20 cellular contexts compared by ENCODE assay signal in genomic region chr18:44590976-44591375, GRCh38.
DNase-seq lines count a peak whose midpoint lies in the region; ATAC-seq and TF ChIP-seq lines count a peak whose summit lies in the region.
"Had no signal": no experiment of that assay in that cellular context is flagged by ENCODE, and none has a peak within 500 bp of the region (broad histone marks: within the 10 kb centered on the region; RNA-seq: fewer than 3 reads in every experiment).

No MANE protein-coding gene starts in this region.

- H3K9ac ChIP-seq in SK-N-SH (no peak overlapping the region), trophoblast cell (ENCODE audit: low read length) (no peak overlapping the region)
- H3K9ac ChIP-seq: BLaER1 had no signal

- no peak for TF ChIP-seq POLR2A in vagina (IDR thresholded peaks at IDR 0.05)

- DNase-seq in SK-N-SH, result no peak
- peak; percentile 84 for DNase-seq in fibroblast of peridontal ligament (ENCODE audit: extremely low read depth)
- DNase-seq in trophoblast cell, result no peak
- DNase-seq in vagina (ENCODE audit: extremely low spot score in 2 of 2), result no peak
- DNase-seq in stimulated activated effector memory CD8-positive, alpha-beta T cell treated with anti-CD3 and anti-CD28 coated beads, Interleukin-12 subunit alpha, Interleukin-12 subunit beta, amount 100 ng/mL, for 72 hours (ENCODE audit: low spot score in 2 of 2), result no peak
- no peak for DNase-seq in activated naive CD4-positive, alpha-beta T cell (lab: John Stamatoyannopoulos, UW)
- DNase-seq: CD8-positive, alpha-beta T cell; DMS79; HCEC 1CT; MV-4-11; NCI-H1436 treated with DMSO at 0.1 percent for 48 hours; NCI-H2029 treated with DMSO at 0.1 percent for 48 hours; NCI-H2171 treated with DMSO at 0.1 percent for 48 hours; NCI-H748 treated with DMSO at 0.1 percent for 48 hours; OCI-M1 had no signal

- H4K8ac ChIP-seq in trophoblast cell (ENCODE audit: low read depth, low read length), result no peak overlapping the region

- H3K36me3 Mint-ChIP-seq in stimulated activated effector memory CD8-positive, alpha-beta T cell treated with anti-CD3 and anti-CD28 coated beads, Interleukin-12 subunit alpha, Interleukin-12 subunit beta, amount 100 ng/mL, for 72 hours, result no peaks in the 10 kb centered on the region
- H3K36me3 Mint-ChIP-seq: CD8-positive, alpha-beta T cell had no signal

- H2AFZ ChIP-seq in SK-N-SH (ENCODE audit: low read depth) (no peak overlapping the region), trophoblast cell (ENCODE audit: insufficient read depth, low read length, poor library complexity) (no peak overlapping the region)

- TF ChIP-seq RAD21 in SK-N-SH (IDR thresholded peaks at IDR 0.05; ENCODE audit: low read length), result no peak

- no peaks in the 10 kb centered on the region for H3K9me2 ChIP-seq in SK-N-SH

- no peak for TF ChIP-seq EP300 in SK-N-SH (IDR thresholded peaks at IDR 0.05; ENCODE audit: borderline replicate concordance in 1 of 2, low read depth in 1 of 2, low read length in 1 of 2)

- H3K4me3 ChIP-seq in SK-N-SH (ENCODE audit: low read depth in 2 of 2, low read length in 1 of 2), result no peak overlapping the region
- H3K4me3 ChIP-seq in trophoblast cell (ENCODE audit: low read depth, low read length), result no peak overlapping the region
- H3K4me3 ChIP-seq in vagina, result no peak overlapping the region
- H3K4me3 ChIP-seq: BLaER1, K562 had no signal

- no peaks in the 10 kb centered on the region for H3K4me1 Mint-ChIP-seq in stimulated activated effector memory CD8-positive, alpha-beta T cell treated with anti-CD3 and anti-CD28 coated beads, Interleukin-12 subunit alpha, Interleukin-12 subunit beta, amount 100 ng/mL, for 72 hours

- H3K23ac ChIP-seq in trophoblast cell (ENCODE audit: low read length), result no peak overlapping the region

- H2BK5ac ChIP-seq in trophoblast cell (ENCODE audit: low read depth, low read length, poor library complexity), result no peak overlapping the region

- H4K12ac ChIP-seq in trophoblast cell (ENCODE audit: low read depth, low read length), result no peak overlapping the region

- ATAC-seq in SK-N-SH treated with all-trans-retinoic acid at 6 μM for 48 hours (no peak), HG02970 (IDR thresholded peaks at IDR 0.05; ENCODE audit: low FRiP score, unreplicated experiment) (no peak)
- ATAC-seq in stimulated activated effector memory CD8-positive, alpha-beta T cell treated with anti-CD3 and anti-CD28 coated beads, Interleukin-12 subunit alpha, Interleukin-12 subunit beta, amount 100 ng/mL, for 72 hours, result no peak
- ATAC-seq: CD8-positive, alpha-beta T cell; K562 had no signal

- peaks cover 21% of the 10 kb centered on the region in 2 experiments; a peak in 3 of 4 replicates for H3K4me1 ChIP-seq in SK-N-SH (ENCODE audit: control insufficient read depth in 1 of 2, insufficient read depth in 2 of 2, low read depth in 1 of 2, low read length in 1 of 2)
- H3K4me1 ChIP-seq in trophoblast cell (ENCODE audit: control insufficient read depth in 1 of 2, insufficient read depth in 2 of 2, low read length in 2 of 2), result peaks cover 2 to 3% of the 10 kb centered on the region in 2 experiments
- peaks cover 31% of the 10 kb centered on the region for H3K4me1 ChIP-seq in vagina
- H3K4me1 ChIP-seq: BLaER1 had no signal

- H2BK12ac ChIP-seq in trophoblast cell (ENCODE audit: low read length), result peak overlapping the region; percentile 31

- no peaks in the 10 kb centered on the region for H4K20me1 ChIP-seq in SK-N-SH (ENCODE audit: insufficient read depth)
- H4K20me1 ChIP-seq: BLaER1 had no signal

- no peaks in the 10 kb centered on the region for H3K36me3 ChIP-seq in SK-N-SH (replicated peaks in 1 of 2; ENCODE audit: control insufficient read depth in 1 of 2, insufficient read depth in 2 of 2, low read length in 1 of 2)
- no peaks in the 10 kb centered on the region for H3K36me3 ChIP-seq in trophoblast cell (ENCODE audit: control insufficient read depth in 1 of 2, insufficient read depth in 2 of 2, low read length in 2 of 2)
- no peaks in the 10 kb centered on the region for H3K36me3 ChIP-seq in vagina
- H3K36me3 ChIP-seq: BLaER1 had no signal

- H4K91ac ChIP-seq in trophoblast cell (ENCODE audit: low read depth, low read length), result no peak overlapping the region

- POLR2A ChIA-PET in SK-N-SH (lab: Yijun Ruan, JAX), result no interaction called here

- peaks cover 2% of the 10 kb centered on the region for H3K79me1 ChIP-seq in trophoblast cell (ENCODE audit: low read length)

- H3K4me2 ChIP-seq in SK-N-SH, result no peak overlapping the region; the same call in 1 of the 2 replicates
- no peak overlapping the region for H3K4me2 ChIP-seq in trophoblast cell (ENCODE audit: low read length)
- H3K4me2 ChIP-seq: BLaER1 had no signal

- CTCF ChIA-PET in SK-N-SH (lab: Yijun Ruan, JAX), result no interaction called here

- no peaks in the 10 kb centered on the region for H3K9me3 Mint-ChIP-seq in stimulated activated effector memory CD8-positive, alpha-beta T cell treated with anti-CD3 and anti-CD28 coated beads, Interleukin-12 subunit alpha, Interleukin-12 subunit beta, amount 100 ng/mL, for 72 hours
- H3K9me3 Mint-ChIP-seq: CD8-positive, alpha-beta T cell had no signal

- intact Hi-C loops in vagina (cut with DNase I), result no loop called here

- H3K14ac ChIP-seq in trophoblast cell (ENCODE audit: low read length), result no peak overlapping the region

- no peak overlapping the region for H3K4ac ChIP-seq in trophoblast cell (ENCODE audit: low read depth, low read length)

- H3K79me2 ChIP-seq in SK-N-SH (ENCODE audit: insufficient read depth), result no peaks in the 10 kb centered on the region
- H3K79me2 ChIP-seq in trophoblast cell (ENCODE audit: control insufficient read depth, insufficient read depth, low read length, poor library complexity), result no peaks in the 10 kb centered on the region

- no peak overlapping the region for H3K4me3 Mint-ChIP-seq in stimulated activated effector memory CD8-positive, alpha-beta T cell treated with anti-CD3 and anti-CD28 coated beads, Interleukin-12 subunit alpha, Interleukin-12 subunit beta, amount 100 ng/mL, for 72 hours
- H3K4me3 Mint-ChIP-seq: CD8-positive, alpha-beta T cell had no signal

- peaks cover 5% of the 10 kb centered on the region for H3F3A ChIP-seq in SK-N-SH (replicated peaks; ENCODE audit: insufficient read depth)

- H3K27ac ChIP-seq in SK-N-SH (ENCODE audit: low read depth in 2 of 2, low read length in 1 of 2) (peak overlapping the region; percentile 34 to 85; a peak in 2 of 4 replicates), trophoblast cell (ENCODE audit: low read depth, low read length) (no peak overlapping the region), vagina (peak overlapping the region; percentile 50)
- H3K27ac ChIP-seq: 22Rv1, BLaER1 had no signal

- no peak overlapping the region for H3K18ac ChIP-seq in trophoblast cell (ENCODE audit: low read length)

- H2BK120ac ChIP-seq in trophoblast cell (ENCODE audit: insufficient read depth, low read length, poor library complexity), result no peak overlapping the region

- H3K9me3 ChIP-seq in SK-N-SH (no peaks in the 10 kb centered on the region), trophoblast cell (ENCODE audit: insufficient read depth, low read depth, low read length) (no peaks in the 10 kb centered on the region), vagina (no peaks in the 10 kb centered on the region)
- H3K9me3 ChIP-seq: BLaER1 had no signal

- H3K27ac Mint-ChIP-seq in stimulated activated effector memory CD8-positive, alpha-beta T cell treated with anti-CD3 and anti-CD28 coated beads, Interleukin-12 subunit alpha, Interleukin-12 subunit beta, amount 100 ng/mL, for 72 hours, result no peak overlapping the region
- H3K27ac Mint-ChIP-seq: CD8-positive, alpha-beta T cell had no signal

- no peaks in the 10 kb centered on the region for H3K27me3 ChIP-seq in SK-N-SH (ENCODE audit: insufficient read depth)
- H3K27me3 ChIP-seq in trophoblast cell (ENCODE audit: insufficient read depth, low read length), result no peaks in the 10 kb centered on the region
- H3K27me3 ChIP-seq in vagina, result no peaks in the 10 kb centered on the region
- H3K27me3 ChIP-seq: BLaER1 had no signal

- no peak overlapping the region for H2AK5ac ChIP-seq in trophoblast cell (ENCODE audit: low read length)

- TF ChIP-seq CTCF in SK-N-SH (IDR thresholded peaks at IDR 0.05) (no peak), vagina (IDR thresholded peaks at IDR 0.05) (no peak)

TF ChIP-seq in SK-N-SH, 30 proteins besides CTCF, POLR2A, EP300 and RAD21 (continues in another document):
- TF ChIP-seq MAX (IDR thresholded peaks at IDR 0.05; ENCODE audit: low read depth) (no peak), TAF1 (IDR thresholded peaks at IDR 0.05; ENCODE audit: borderline replicate concordance, low read depth, low read length) (no peak)

TF ChIP-seq in SK-N-SH treated with all-trans-retinoic acid at 6 μM for 48 hours, 23 proteins besides CTCF, POLR2A, EP300 and RAD21:
- TF ChIP-seq ISL1 (CRISPR knock-in tag; IDR thresholded peaks at IDR 0.05) (no peak), TCF4 (CRISPR knock-in tag; IDR thresholded peaks at IDR 0.05; ENCODE audit: borderline replicate concordance) (no peak), ARNTL (CRISPR knock-in tag; IDR thresholded peaks at IDR 0.05; ENCODE audit: borderline replicate concordance, low read depth) (no peak), CSDC2 (CRISPR knock-in tag; IDR thresholded peaks at IDR 0.05) (no peak)
